17 cellular contexts compared by ENCODE assay signal in genomic region chr20:44537993-44538392, GRCh38. TPM values are rescaled to one million over a fixed set of nuclear protein-coding genes. Genes with fewer than 3 reads are reported as not detected.
DNase-seq lines count a peak whose midpoint lies in the region; ATAC-seq and TF ChIP-seq lines count a peak whose summit lies in the region.
"Had no signal": no experiment of that assay in that cellular context is flagged by ENCODE, and none has a peak within 500 bp of the region (broad histone marks: within the 10 kb centered on the region; RNA-seq: fewer than 3 reads in every experiment).

No MANE protein-coding gene starts in this region.

- DNase-seq in left ventricle myocardium inferior (no peak), cardiac septum (ENCODE audit: low spot score) (no peak), brain microvascular endothelial cell (no peak), foreskin keratinocyte (no peak), 8988T (no peak), H7 (no peak)
- DNase-seq in stimulated activated CD4-positive, alpha-beta T cell treated with anti-CD3 and anti-CD28 coated beads, Interleukin-15, amount 100 ng/mL, for 24 hours, result no peak
- DNase-seq: activated CD4-positive, alpha-beta T cell treated with anti-CD3 and anti-CD28 coated beads, Interleukin-2, amount 50 U/mL, for 48 hours; activated naive CD4-positive, alpha-beta T cell treated with anti-CD3 and anti-CD28 coated beads, Interleukin-2, amount 10 ng/mL, durations not matched to agents 7 days and 5 days; head of caudate nucleus; naive thymus-derived CD8-positive, alpha-beta T cell; NCI-H1694 treated with DMSO at 0.1 percent for 48 hours; NCI-H446 treated with DMSO at 0.1 percent for 48 hours; NK-92 treated with Interleukin-12 subunit alpha and Interleukin-12 subunit beta, amount 100 ng/mL, for 24 hours; tibial artery had no signal

- H3K4me3 ChIP-seq in left ventricle myocardium inferior, result no peak overlapping the region
- no peak overlapping the region for H3K4me3 ChIP-seq in brain microvascular endothelial cell (ENCODE audit: low read depth, low read length)
- H3K4me3 ChIP-seq in H7 (ENCODE audit: insufficient read depth, low read depth, low read length), result no peak overlapping the region
- H3K4me3 ChIP-seq: tibial artery had no signal

- H3K27ac ChIP-seq in left ventricle myocardium inferior (replicated peaks) (no peak overlapping the region), brain microvascular endothelial cell (no peak overlapping the region), foreskin keratinocyte (no peak overlapping the region)
- H3K27ac ChIP-seq: tibial artery had no signal

- intact Hi-C loops in left ventricle myocardium inferior (cut with micrococcal nuclease), result loop anchor here (10.0 kb wide), 1 partner anchor 57 kb away; no protein-coding TSS in a partner anchor
- intact Hi-C loops in cardiac septum (cut with DNase I), result loop anchor here (10.0 kb wide), 1 partner anchor 197 kb away; no protein-coding TSS in a partner anchor

- peak; percentile 51 for TF ChIP-seq CTCF in left ventricle myocardium inferior (IDR thresholded peaks at IDR 0.05; ENCODE audit: borderline replicate concordance)
- TF ChIP-seq CTCF in brain microvascular endothelial cell (IDR thresholded peaks at IDR 0.05; ENCODE audit: low read depth, low read length, missing control alignments), result peak; percentile 31
- TF ChIP-seq CTCF in foreskin keratinocyte (conservative IDR thresholded peaks at IDR 0.05), result peak; percentile 33

- in situ Hi-C loops in brain microvascular endothelial cell (cut with HindIII; ENCODE audit: low pct_ligation_motif_present, low sequenced_read_pairs), result no loop called here

- no peak for ATAC-seq in foreskin keratinocyte
- ATAC-seq in GM21723 (IDR thresholded peaks at IDR 0.05; ENCODE audit: unreplicated experiment), result no peak
- ATAC-seq: naive thymus-derived CD8-positive, alpha-beta T cell; stimulated activated memory B cell treated with anti-CD40 and anti-IgM and Interleukin-4, amounts not matched to agents 10 μg/mL and 1 μg/mL and 100 μg/mL, for 72 hours had no signal

- peaks cover 34% of the 10 kb centered on the region for H3K4me1 ChIP-seq in left ventricle myocardium inferior
- no peaks in the 10 kb centered on the region for H3K4me1 ChIP-seq in foreskin keratinocyte

- no peaks in the 10 kb centered on the region for H3K27me3 ChIP-seq in left ventricle myocardium inferior (ENCODE audit: low read depth)
- no peaks in the 10 kb centered on the region for H3K27me3 ChIP-seq in brain microvascular endothelial cell (replicated peaks)
- no peaks in the 10 kb centered on the region for H3K27me3 ChIP-seq in foreskin keratinocyte
- no peaks in the 10 kb centered on the region for H3K27me3 ChIP-seq in H7 (ENCODE audit: control insufficient read depth, insufficient read depth, low read length)
- H3K27me3 ChIP-seq: tibial artery had no signal

- H3K36me3 ChIP-seq in left ventricle myocardium inferior, result no peaks in the 10 kb centered on the region
- H3K36me3 ChIP-seq in brain microvascular endothelial cell (replicated peaks), result no peaks in the 10 kb centered on the region
- no peaks in the 10 kb centered on the region for H3K36me3 ChIP-seq in H7 (replicated peaks; ENCODE audit: control insufficient read depth, insufficient read depth, low read length)
- H3K36me3 ChIP-seq: tibial artery had no signal

- H3K9me3 ChIP-seq in left ventricle myocardium inferior (replicated peaks), result no peaks in the 10 kb centered on the region
- H3K9me3 ChIP-seq: tibial artery had no signal

RNA-seq across cellular contexts. Expression of gene SERINC3, which starts 16.1 kb away (rescaled TPM):
- total RNA-seq in left ventricle myocardium inferior (88.4 TPM), cardiac septum (94.3 TPM), foreskin keratinocyte (54.8 and 69.2 TPM in 2 replicates)
- polyA plus RNA-seq in foreskin keratinocyte, result 26.3 and 27.6 TPM in 2 replicates
- 36.7 and 46.4 TPM in 2 replicates for total RNA-seq in H7 (2014; rRNA removed; shearing (Covaris generic))

RNA-seq across cellular contexts. Expression of gene PKIG, which starts 44.4 kb away (rescaled TPM):
- 172 TPM for total RNA-seq in left ventricle myocardium inferior
- total RNA-seq in cardiac septum, result 274 TPM
- 19.9 and 20.7 TPM in 2 replicates for total RNA-seq in foreskin keratinocyte
- polyA plus RNA-seq in foreskin keratinocyte, result 23.5 and 25.4 TPM in 2 replicates
- 40.8 and 76.2 TPM in 2 replicates for total RNA-seq in H7 (2014; rRNA removed; shearing (Covaris generic))
